Comparison of ENCODE assay signal across 8 cellular contexts in genomic region chr1:232952514-232953175, GRCh38.
A peak's percentile ranks its signal among the peaks of the same experiment; 100 is the strongest.
DNase-seq lines count a peak whose midpoint lies in the region; ATAC-seq and TF ChIP-seq lines count a peak whose summit lies in the region.

No MANE protein-coding gene starts in this region.

- no peak overlapping the region for H3K9ac ChIP-seq in OCI-LY1 (ENCODE audit: low read length)

- ATAC-seq in GM21360 (IDR thresholded peaks at IDR 0.05; ENCODE audit: unreplicated experiment) (peak; percentile 56), HG03521 (IDR thresholded peaks at IDR 0.05; ENCODE audit: unreplicated experiment) (peak; percentile 35)
- peak; percentile 42 to 46 for ATAC-seq in stimulated activated naive B cell treated with anti-CD40 and anti-IgM and Interleukin-4, amounts not matched to agents 10 μg/mL and 1 μg/mL and 100 μg/mL, for 72 hours (replicated peaks)

- H3K4me3 Mint-ChIP-seq in stimulated activated naive B cell treated with anti-CD40 and anti-IgM and Interleukin-4, amounts not matched to agents 10 μg/mL and 1 μg/mL and 100 μg/mL, for 72 hours = peak overlapping the region; percentile 23 to 30

- H4K20me1 ChIP-seq in OCI-LY1 (ENCODE audit: insufficient read depth, low read length) = no peaks in the 10 kb centered on the region

- no peaks in the 10 kb centered on the region for H3K27me3 ChIP-seq in OCI-LY1 (ENCODE audit: insufficient read depth, low read length)

- peak; percentile 9 to 52 (median 23) for DNase-seq in NCI-H1417 (lab: John Stamatoyannopoulos, UW)
- DNase-seq in NCI-H1417 treated with DMSO at 0.1 percent for 48 hours (lab: John Stamatoyannopoulos, UW) = no peak
- peak; percentile 38 for DNase-seq in amniotic epithelial cell (ENCODE audit: low read depth)
- DNase-seq in iPS-NIHi11 (ENCODE audit: low spot score) = peak; percentile 81
- peak; percentile 26 for DNase-seq in stimulated activated naive B cell treated with anti-CD40 and anti-IgM and Interleukin-4, amounts not matched to agents 10 μg/mL and 1 μg/mL and 100 μg/mL, for 72 hours

- TF ChIP-seq CTCF in OCI-LY1 (IDR thresholded peaks at IDR 0.05; ENCODE audit: low read length) = peak; percentile 60

- H3K27ac ChIP-seq in OCI-LY1 (ENCODE audit: low read depth, low read length, poor library complexity, severe bottlenecking) = peak overlapping the region; percentile 41

- peaks cover 2% of the 10 kb centered on the region in 2 donors for H3K9me3 Mint-ChIP-seq in stimulated activated naive B cell treated with anti-CD40 and anti-IgM and Interleukin-4, amounts not matched to agents 10 μg/mL and 1 μg/mL and 100 μg/mL, for 72 hours

- H3K79me2 ChIP-seq in OCI-LY1 (ENCODE audit: insufficient read depth, low read length) = no peaks in the 10 kb centered on the region

- peaks cover 15 to 27% of the 10 kb centered on the region in 2 donors for H3K36me3 Mint-ChIP-seq in stimulated activated naive B cell treated with anti-CD40 and anti-IgM and Interleukin-4, amounts not matched to agents 10 μg/mL and 1 μg/mL and 100 μg/mL, for 72 hours

- H3K36me3 ChIP-seq in OCI-LY1 (ENCODE audit: insufficient read depth, low read length) = peaks cover 16% of the 10 kb centered on the region

- H3K27me3 Mint-ChIP-seq in stimulated activated naive B cell treated with anti-CD40 and anti-IgM and Interleukin-4, amounts not matched to agents 10 μg/mL and 1 μg/mL and 100 μg/mL, for 72 hours = no peaks in the 10 kb centered on the region

- H3K4me3 ChIP-seq in OCI-LY1 (ENCODE audit: low read depth, low read length, poor library complexity, severe bottlenecking) = no peak overlapping the region

- H3K4me2 ChIP-seq in OCI-LY1 (ENCODE audit: low read length) = peak overlapping the region; percentile 12; the same call in 1 of the 2 replicates

- no peak overlapping the region for H2AFZ ChIP-seq in OCI-LY1 (ENCODE audit: low read length)

- no peaks in the 10 kb centered on the region for H3F3A ChIP-seq in OCI-LY1 (ENCODE audit: insufficient read depth, low read length)

- peaks cover 31% of the 10 kb centered on the region for H3K4me1 ChIP-seq in OCI-LY1 (ENCODE audit: insufficient read depth, low read length, severe bottlenecking)

- H3K9me3 ChIP-seq in OCI-LY1 (ENCODE audit: low read length) = no peaks in the 10 kb centered on the region; the same call in 1 of the 2 replicates

- no peak overlapping the region for H3K27ac Mint-ChIP-seq in stimulated activated naive B cell treated with anti-CD40 and anti-IgM and Interleukin-4, amounts not matched to agents 10 μg/mL and 1 μg/mL and 100 μg/mL, for 72 hours

- peaks cover 24 to 40% of the 10 kb centered on the region in 2 donors for H3K4me1 Mint-ChIP-seq in stimulated activated naive B cell treated with anti-CD40 and anti-IgM and Interleukin-4, amounts not matched to agents 10 μg/mL and 1 μg/mL and 100 μg/mL, for 72 hours

- no peaks in the 10 kb centered on the region for H3K9me2 ChIP-seq in OCI-LY1 (ENCODE audit: low read depth, low read length)
